ENCODE assay signal across 16 cellular contexts in the genomic region with DNA sequence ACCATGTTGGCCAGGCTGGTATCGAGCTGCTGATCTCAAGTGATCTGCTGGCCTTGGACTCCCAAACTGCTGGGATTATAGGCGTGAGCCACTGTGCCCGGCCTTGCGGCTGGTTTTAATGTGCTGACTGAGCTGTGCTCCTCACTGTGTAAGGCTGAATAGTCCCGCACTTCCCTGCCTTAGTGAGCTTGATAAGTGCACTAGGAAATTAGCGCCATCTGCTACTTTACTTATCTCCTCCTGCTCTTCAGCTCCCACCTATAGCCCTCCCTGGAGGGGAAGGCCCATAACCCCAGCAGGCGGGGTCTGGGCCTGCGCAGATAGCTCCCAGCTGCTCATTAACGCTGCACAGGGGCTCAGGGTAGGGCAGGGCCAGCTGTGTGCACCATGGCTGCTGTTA. TPM values are rescaled to one million over a fixed set of nuclear protein-coding genes. Genes with fewer than 3 reads are reported as not detected.
DNase-seq lines count a peak whose midpoint lies in the region; ATAC-seq, FAIRE-seq and TF ChIP-seq lines count a peak whose summit lies in the region.
"Had no signal": no experiment of that assay in that cellular context is flagged by ENCODE, and none has a peak within 500 bp of the region (broad histone marks: within the 10 kb centered on the region; RNA-seq: fewer than 3 reads in every experiment).

No MANE protein-coding gene starts in this region.

- no peak overlapping the region for H2BK120ac ChIP-seq in mesenchymal stem cell (ENCODE audit: low read depth, low read length)

- peaks cover 1 to 36% of the 10 kb centered on the region in 2 experiments; a peak in 4 of 5 replicates for H3K27me3 ChIP-seq in HepG2 (ENCODE audit: control insufficient read depth in 1 of 2, insufficient read depth in 2 of 2, low read length in 2 of 2)
- no peaks in the 10 kb centered on the region for H3K27me3 ChIP-seq in right lobe of liver
- H3K27me3 ChIP-seq in mesenchymal stem cell (ENCODE audit: control insufficient read depth in 1 of 2, insufficient read depth in 1 of 2, low read length in 2 of 2) = no peaks in the 10 kb centered on the region

- FAIRE-seq in HepG2 (lab: Jason Lieb, UNC) = no peak
- no peak for FAIRE-seq in GM12892 (lab: Jason Lieb, UNC)

- TF ChIP-seq EP300 in HepG2 (IDR thresholded peaks at IDR 0.05; ENCODE audit: low read depth in 2 of 2, low read length in 2 of 2) (no peak), HepG2 (CRISPR knock-in tag; IDR thresholded peaks at IDR 0.05; ENCODE audit: borderline replicate concordance) (no peak)

- no peaks in the 10 kb centered on the region for H3K79me2 ChIP-seq in HepG2 (ENCODE audit: insufficient read depth, low read length)

- H3K27ac ChIP-seq in HepG2 (ENCODE audit: extremely low read length, insufficient read depth, low read length) = no peak overlapping the region
- no peak overlapping the region for H3K27ac ChIP-seq in right lobe of liver
- no peak overlapping the region for H3K27ac ChIP-seq in mesenchymal stem cell (ENCODE audit: low read length, poor library complexity, severe bottlenecking)

- peak overlapping the region in 1 of 2 experiments; percentile 7 for H3K4ac ChIP-seq in mesenchymal stem cell (ENCODE audit: low read depth in 1 of 2, low read length in 2 of 2)

- in situ Hi-C loops in HepG2 (cut with HindIII; ENCODE audit: extremely low pct_ligation_motif_present, low pct_unique_long_range_greater_than_20kb) = no loop called here

- H2AFZ ChIP-seq in HepG2 (ENCODE audit: low read length) (no peak overlapping the region), mesenchymal stem cell (ENCODE audit: low read depth, low read length) (no peak overlapping the region)

- no peak for TF ChIP-seq RAD21 in HepG2 (CRISPR knock-in tag; IDR thresholded peaks at IDR 0.05)

- no peak overlapping the region for H2BK5ac ChIP-seq in mesenchymal stem cell (ENCODE audit: low read depth, low read length, poor library complexity, severe bottlenecking)

- peak overlapping the region; percentile 23 for H4K91ac ChIP-seq in mesenchymal stem cell (ENCODE audit: low read length)

- H3K4me3 ChIP-seq in HepG2 (replicated peaks in 1 of 3; ENCODE audit: insufficient read depth in 1 of 3, low read depth in 2 of 3, low read length in 3 of 3) (no peak overlapping the region), right lobe of liver (no peak overlapping the region), mesenchymal stem cell (ENCODE audit: insufficient read depth in 1 of 2, low read depth in 1 of 2, low read length in 2 of 2) (peak overlapping the region in 1 of 2 experiments; percentile 15)

- H2BK12ac ChIP-seq in mesenchymal stem cell (ENCODE audit: low read length in 2 of 2) = peak overlapping the region in 1 of 2 experiments; percentile 64

- CTCF ChIA-PET in HepG2 (lab: Yijun Ruan, JAX; ENCODE audit: low intra/inter-chr PET ratio, low total read pairs) = no interaction called here

- peak overlapping the region; percentile 46 for H2BK15ac ChIP-seq in mesenchymal stem cell (ENCODE audit: low read depth, poor library complexity, severe bottlenecking)

- 19% methylated on average over 3 of the region's 9 CpGs for WGBS in HepG2 (ENCODE audit: low lambda C conversion rate)
- 72% methylated on average over 5 of the region's 9 CpGs for WGBS in right lobe of liver (ENCODE audit: insufficient coverage, low coverage, low lambda C conversion rate, missing lambda C conversion rate)
- WGBS in mesenchymal stem cell = 55% methylated on average over 8 of the region's 9 CpGs

- H3K9ac ChIP-seq in HepG2 (ENCODE audit: insufficient read depth, low read depth, low read length) (no peak overlapping the region), mesenchymal stem cell (ENCODE audit: low read length) (peak overlapping the region; percentile 79)

- H3K9me3 ChIP-seq in HepG2 (ENCODE audit: low read length) (no peaks in the 10 kb centered on the region), right lobe of liver (no peaks in the 10 kb centered on the region), mesenchymal stem cell (ENCODE audit: control insufficient read depth, low read length) (no peaks in the 10 kb centered on the region)

- H3K4me2 ChIP-seq in HepG2 (ENCODE audit: low read depth, low read length) (peak overlapping the region; percentile 23; the same call in 1 of the 2 replicates), mesenchymal stem cell (ENCODE audit: low read length, poor library complexity, severe bottlenecking) (peak overlapping the region; percentile 62)

- H3K18ac ChIP-seq in mesenchymal stem cell (ENCODE audit: low read depth in 1 of 2, low read length in 2 of 2) = peak overlapping the region; percentile 11 to 76

- peaks cover 3% of the 10 kb centered on the region for H3K79me1 ChIP-seq in mesenchymal stem cell (replicated peaks; ENCODE audit: low read length, poor library complexity, severe bottlenecking)

- POLR2A ChIA-PET in HepG2 (lab: Yijun Ruan, JAX) = no interaction called here

- TF ChIP-seq POLR2A in HepG2 (IDR thresholded peaks at IDR 0.05; ENCODE audit: insufficient read depth in 1 of 2, low read depth in 2 of 2, low read length in 2 of 2) = no peak
- TF ChIP-seq POLR2A in right lobe of liver (IDR thresholded peaks at IDR 0.05) = no peak
- TF ChIP-seq POLR2A in GM12892 (IDR thresholded peaks at IDR 0.05; ENCODE audit: low read depth, low read length) = no peak

- H4K20me1 ChIP-seq in HepG2 (ENCODE audit: insufficient read depth, low read length) = no peaks in the 10 kb centered on the region

- no peak overlapping the region for H2AK5ac ChIP-seq in mesenchymal stem cell (ENCODE audit: low read length, severe bottlenecking)

- no peak for DNase-seq in HepG2 (ENCODE audit: low spot score)
- DNase-seq in right lobe of liver = no peak
- DNase-seq in mesenchymal stem cell = no peak
- DNase-seq in GM10266 (ENCODE audit: extremely low spot score) = no peak
- DNase-seq in GM12892 (ENCODE audit: insufficient read length) = no peak
- DNase-seq in NCI-H187 treated with DMSO at 0.1 percent for 48 hours (lab: John Stamatoyannopoulos, UW) = no peak
- DNase-seq: activated CD8-positive, alpha-beta memory T cell treated with anti-CD3 and anti-CD28 coated beads for 24 hours; activated naive CD8-positive, alpha-beta T cell treated with anti-CD3 and anti-CD28 coated beads, Interleukin-2, amount 50 U/mL, for 24 hours; effector CD8-positive, alpha-beta T cell; GF-D8; KBM-7; NCI-H510A treated with DMSO at 0.1 percent for 48 hours; T-helper 1 cell had no signal

- TF ChIP-seq CTCF in HepG2 (CRISPR knock-in tag; IDR thresholded peaks at IDR 0.05) = no peak
- no peak for TF ChIP-seq CTCF in right lobe of liver (IDR thresholded peaks at IDR 0.05)
- no peak for TF ChIP-seq CTCF in GM10266 (IDR thresholded peaks at IDR 0.05; ENCODE audit: control insufficient read depth, insufficient read depth, low read depth, missing control alignments)

- no peaks in the 10 kb centered on the region for H3K4me1 ChIP-seq in HepG2 (ENCODE audit: insufficient read depth, low read length)
- H3K4me1 ChIP-seq in right lobe of liver = no peaks in the 10 kb centered on the region
- H3K4me1 ChIP-seq in mesenchymal stem cell (ENCODE audit: control insufficient read depth, insufficient read depth, low read depth, low read length) = peaks cover 6% of the 10 kb centered on the region

- H3K36me3 ChIP-seq in HepG2 (replicated peaks in 1 of 2; ENCODE audit: control insufficient read depth in 1 of 2, insufficient read depth in 2 of 2, low read length in 2 of 2) (no peaks in the 10 kb centered on the region), right lobe of liver (no peaks in the 10 kb centered on the region), mesenchymal stem cell (ENCODE audit: control insufficient read depth in 1 of 2, insufficient read depth in 2 of 2, low read depth in 1 of 2, low read length in 2 of 2) (peaks cover 3 to 55% of the 10 kb centered on the region in 2 experiments)

- intact Hi-C loops in HepG2 (cut with micrococcal nuclease; ENCODE audit: unreplicated experiment) (no loop called here), right lobe of liver (cut with DNase I) (no loop called here)

- no peak overlapping the region for H3K23ac ChIP-seq in mesenchymal stem cell (ENCODE audit: low read length in 2 of 2)

- peak; percentile 72 for ATAC-seq in HepG2
- ATAC-seq in right lobe of liver = no peak
- ATAC-seq in SK-N-SH treated with all-trans-retinoic acid at 6 μM for 48 hours = peak; percentile 79
- ATAC-seq in GM18867 (IDR thresholded peaks at IDR 0.05; ENCODE audit: unreplicated experiment) = no peak
- ATAC-seq: activated naive CD8-positive, alpha-beta T cell treated with anti-CD3 and anti-CD28 coated beads, Interleukin-2, amount 50 U/mL, for 24 hours; stimulated activated effector memory CD8-positive, alpha-beta T cell treated with anti-CD3 and anti-CD28 coated beads, Interleukin-12 subunit alpha, Interleukin-12 subunit beta, amount 100 ng/mL, for 72 hours had no signal

- H4K8ac ChIP-seq in mesenchymal stem cell (ENCODE audit: low read length) = no peak overlapping the region

- H3K14ac ChIP-seq in mesenchymal stem cell (ENCODE audit: low read length in 2 of 2) = no peak overlapping the region

- BruUV-seq in HepG2 (replicated peaks; lab: Mats Ljungman, UMichigan) = no TSS peak

RNA-seq across cellular contexts. Expression of a gene that starts 49.4 kb away (rescaled TPM):
- total RNA-seq in HepG2 (2016; rRNA removed; fragmentation: Illumina TruSeq; extraction: Trizol) (not detected in 2 replicates), right lobe of liver (1 to 10 TPM in 1 of 6 experiments, under 1 TPM in 5; 0.17 to 1.2 (median 0.51) TPM)
- total RNA-seq in HepG2 (2016; cell fraction: cytosol; rRNA removed; fragmentation: Illumina TruSeq; extraction: Trizol; ENCODE audit: low read depth) = not detected in 2 replicates
- not detected in 2 replicates for total RNA-seq in HepG2 (2016; cell fraction: insoluble cytoplasmic fraction; rRNA removed; fragmentation: Illumina TruSeq; extraction: Trizol)
- not detected in 2 replicates for total RNA-seq in HepG2 (2016; cell fraction: membrane; rRNA removed; fragmentation: Illumina TruSeq; extraction: Trizol)
- total RNA-seq in HepG2 (2016; cell fraction: nucleus; rRNA removed; fragmentation: Illumina TruSeq; extraction: Trizol) = not detected in 2 replicates
- not detected in 2 replicates for polyA plus RNA-seq in HepG2 (2011; rRNA removed)
- not detected in 2 replicates for polyA plus RNA-seq in HepG2 (2011; cell fraction: cytosol; rRNA removed)
- polyA plus RNA-seq in HepG2 (2011; cell fraction: nucleus; rRNA removed) = not detected in 2 replicates
- not detected in 2 replicates for polyA plus RNA-seq in HepG2 (2012)
- polyA plus RNA-seq in HepG2 (2016; cell fraction: cytosol; fragmentation: Illumina TruSeq; extraction: Trizol; ENCODE audit: low read depth) = not detected in 2 replicates
- not detected in 2 replicates for polyA plus RNA-seq in HepG2 (2016; cell fraction: insoluble cytoplasmic fraction; fragmentation: Illumina TruSeq; extraction: Trizol; ENCODE audit: low read depth)
- polyA plus RNA-seq in HepG2 (2016; cell fraction: membrane; fragmentation: Illumina TruSeq; extraction: Trizol; ENCODE audit: low read depth) = not detected in 2 replicates
- not detected in 2 replicates for polyA plus RNA-seq in HepG2 (2016; cell fraction: nucleus; fragmentation: Illumina TruSeq; extraction: Trizol; ENCODE audit: insufficient read depth, low read depth)
- polyA minus RNA-seq in HepG2 (2011; rRNA and poly(A)+ RNA removed; ENCODE audit: low replicate concordance) = 64.2 TPM in 1 of 2 replicates, not detected in the other
- polyA minus RNA-seq in HepG2 (2011; cell fraction: cytosol; rRNA and poly(A)+ RNA removed) = not detected in 2 replicates
- polyA minus RNA-seq in HepG2 (2011; cell fraction: nucleus; rRNA and poly(A)+ RNA removed) = 0.64 TPM in 1 of 2 replicates, not detected in the other
- polyA plus RNA-seq in mesenchymal stem cell (2013, experiment 1 of 2) = 46.5 TPM
- polyA plus RNA-seq in mesenchymal stem cell (2013, experiment 2 of 2) = 48.1 TPM
- 0.34 TPM for polyA plus RNA-seq in GM12892 (2012; ENCODE audit: missing spikeins)

Comparison
In these comparisons a context has a peak if more than half of its experiments do, and no peak if none do; other contexts are left out.
1. ATAC-seq: peak in HepG2 (single experiment) and SK-N-SH treated with all-trans-retinoic acid at 6 μM for 48 hours (single experiment); none in right lobe of liver (0 of 4) and GM18867 (single experiment).